10 cellular contexts compared by ENCODE assay signal in genomic region chr10:14330390-14331071, GRCh38. TPM values are rescaled to one million over a fixed set of nuclear protein-coding genes. Genes with fewer than 3 reads are reported as not detected.
A peak's percentile ranks its signal among the peaks of the same experiment; 100 is the strongest.
DNase-seq lines count a peak whose midpoint lies in the region; ATAC-seq and TF ChIP-seq lines count a peak whose summit lies in the region.
"Had no signal": no experiment of that assay in that cellular context is flagged by ENCODE, and none has a peak within 500 bp of the region (broad histone marks: within the 10 kb centered on the region; RNA-seq: fewer than 3 reads in every experiment).

TSS of gene FRMD4A (minus strand) at chr10:14330924.

- H3K27me3 ChIP-seq in HUES6 (ENCODE audit: control insufficient read depth, insufficient read depth, low read length), result peaks cover 2% of the 10 kb centered on the region; the same call in 1 of the 2 replicates
- peaks cover 12 to 68% of the 10 kb centered on the region in 2 donors for H3K27me3 ChIP-seq in left lung
- peaks cover 12% of the 10 kb centered on the region for H3K27me3 ChIP-seq in smooth muscle cell (ENCODE audit: low read depth)
- peaks cover 34 to 90% of the 10 kb centered on the region in 2 experiments for H3K27me3 ChIP-seq in mesenchymal stem cell (ENCODE audit: control insufficient read depth in 1 of 2, insufficient read depth in 1 of 2, low read length in 2 of 2)

- H3K36me3 ChIP-seq in HUES6 (ENCODE audit: control insufficient read depth, insufficient read depth, low read length) (no peaks in the 10 kb centered on the region), left lung (no peaks in the 10 kb centered on the region), smooth muscle cell (ENCODE audit: low read depth) (no peaks in the 10 kb centered on the region), mesenchymal stem cell (ENCODE audit: control insufficient read depth in 1 of 2, insufficient read depth in 2 of 2, low read depth in 1 of 2, low read length in 2 of 2) (no peaks in the 10 kb centered on the region)
- H3K36me3 ChIP-seq: cardiac muscle cell had no signal

- H3K4ac ChIP-seq in mesenchymal stem cell (ENCODE audit: low read depth in 1 of 2, low read length in 2 of 2), result no peak within 1 kb of the TSS

- H2BK12ac ChIP-seq in mesenchymal stem cell (ENCODE audit: low read length in 2 of 2), result no peak within 1 kb of the TSS

- DNase-seq in endothelial cell (ENCODE audit: low spot score) (no peak), left lung (no peak), smooth muscle cell (lab: John Stamatoyannopoulos, UW; ENCODE audit: unreplicated experiment) (no peak), mesenchymal stem cell (no peak), foreskin melanocyte (no peak)
- DNase-seq in activated naive CD4-positive, alpha-beta T cell treated with anti-CD3 and anti-CD28 coated beads, Interleukin-2, amount 50 U/mL, for 72 hours (ENCODE audit: low spot score in 2 of 2), result no peak
- DNase-seq: SW 1271 had no signal

- H3K23ac ChIP-seq in mesenchymal stem cell (ENCODE audit: low read length in 2 of 2), result no peak within 1 kb of the TSS

- no peak within 1 kb of the TSS for H3K18ac ChIP-seq in mesenchymal stem cell (ENCODE audit: low read depth in 1 of 2, low read length in 2 of 2)

- H3F3A ChIP-seq in smooth muscle cell (ENCODE audit: low read depth), result no peaks in the 10 kb centered on the region

- TF ChIP-seq CTCF in endothelial cell (IDR thresholded peaks at IDR 0.05; ENCODE audit: unreplicated experiment) (no peak), left lung (IDR thresholded peaks at IDR 0.05) (no peak), smooth muscle cell (IDR thresholded peaks at IDR 0.05; ENCODE audit: borderline replicate concordance, insufficient read depth, poor library complexity, severe bottlenecking) (no peak)

- H3K27ac ChIP-seq in HUES6 (ENCODE audit: low read depth, low read length), result no peak within 1 kb of the TSS
- no peak within 1 kb of the TSS for H3K27ac ChIP-seq in left lung
- H3K27ac ChIP-seq in smooth muscle cell (ENCODE audit: low read depth), result no peak within 1 kb of the TSS
- H3K27ac ChIP-seq in mesenchymal stem cell (ENCODE audit: low read length, poor library complexity, severe bottlenecking), result no peak within 1 kb of the TSS
- H3K27ac ChIP-seq: cardiac muscle cell had no signal

- H3K4me1 Mint-ChIP-seq in endothelial cell (ENCODE audit: unreplicated experiment), result peaks cover 6% of the 10 kb centered on the region

- H2AFZ ChIP-seq in smooth muscle cell (ENCODE audit: low read depth) (peak within 1 kb of the TSS; percentile 13), mesenchymal stem cell (ENCODE audit: low read depth, low read length) (no peak within 1 kb of the TSS)

- intact Hi-C loops in left lung (cut with DNase I), result no loop called here

- H3K4me2 ChIP-seq in smooth muscle cell (no peak within 1 kb of the TSS), mesenchymal stem cell (ENCODE audit: low read length, poor library complexity, severe bottlenecking) (no peak within 1 kb of the TSS)

- H3K27me3 Mint-ChIP-seq in endothelial cell (ENCODE audit: unreplicated experiment), result peaks cover 2% of the 10 kb centered on the region

- H3K79me1 ChIP-seq in mesenchymal stem cell (replicated peaks; ENCODE audit: low read length, poor library complexity, severe bottlenecking), result no peaks in the 10 kb centered on the region

- no peak within 1 kb of the TSS for H4K91ac ChIP-seq in mesenchymal stem cell (ENCODE audit: low read length)

- no peak within 1 kb of the TSS for H2AK5ac ChIP-seq in mesenchymal stem cell (ENCODE audit: low read length, severe bottlenecking)

- no peak within 1 kb of the TSS for H3K4me3 Mint-ChIP-seq in endothelial cell (ENCODE audit: unreplicated experiment)

- H3K9ac ChIP-seq in HUES6 (ENCODE audit: low read length) (peak within 1 kb of the TSS; percentile 22), smooth muscle cell (ENCODE audit: low read depth) (no peak within 1 kb of the TSS), mesenchymal stem cell (ENCODE audit: low read length) (no peak within 1 kb of the TSS)

- H3K4me3 ChIP-seq in HUES6 (ENCODE audit: low read depth, low read length) (peak within 1 kb of the TSS; percentile 27), left lung (no peak within 1 kb of the TSS), smooth muscle cell (no peak within 1 kb of the TSS), mesenchymal stem cell (ENCODE audit: insufficient read depth in 1 of 2, low read depth in 1 of 2, low read length in 2 of 2) (no peak within 1 kb of the TSS)
- H3K4me3 ChIP-seq: cardiac muscle cell had no signal

- no peak within 1 kb of the TSS for H2BK15ac ChIP-seq in mesenchymal stem cell (ENCODE audit: low read depth, poor library complexity, severe bottlenecking)

- ATAC-seq in left lung (no peak), HG02588 (IDR thresholded peaks at IDR 0.05; ENCODE audit: unreplicated experiment) (no peak)
- ATAC-seq in activated naive CD4-positive, alpha-beta T cell treated with anti-CD3 and anti-CD28 coated beads, Interleukin-2, amount 50 U/mL, for 72 hours, result no peak

- H3K9me3 Mint-ChIP-seq in endothelial cell (ENCODE audit: unreplicated experiment), result no peaks in the 10 kb centered on the region
- no peaks in the 10 kb centered on the region for H3K9me3 Mint-ChIP-seq in activated naive CD4-positive, alpha-beta T cell treated with anti-CD3 and anti-CD28 coated beads, Interleukin-2, amount 50 U/mL, for 72 hours

- no peaks in the 10 kb centered on the region for H3K36me3 Mint-ChIP-seq in endothelial cell (ENCODE audit: low read depth, unreplicated experiment)
- H3K36me3 Mint-ChIP-seq in activated naive CD4-positive, alpha-beta T cell treated with anti-CD3 and anti-CD28 coated beads, Interleukin-2, amount 50 U/mL, for 72 hours, result no peaks in the 10 kb centered on the region

- no peak within 1 kb of the TSS for H3K14ac ChIP-seq in mesenchymal stem cell (ENCODE audit: low read length in 2 of 2)

- no peak within 1 kb of the TSS for H2BK5ac ChIP-seq in mesenchymal stem cell (ENCODE audit: low read depth, low read length, poor library complexity, severe bottlenecking)

- peaks cover 21% of the 10 kb centered on the region for H3K4me1 ChIP-seq in HUES6 (ENCODE audit: control insufficient read depth, insufficient read depth, low read length)
- H3K4me1 ChIP-seq in left lung, result no peaks in the 10 kb centered on the region
- no peaks in the 10 kb centered on the region for H3K4me1 ChIP-seq in smooth muscle cell (ENCODE audit: low read depth)
- H3K4me1 ChIP-seq in mesenchymal stem cell (ENCODE audit: control insufficient read depth, insufficient read depth, low read depth, low read length), result peaks cover 2% of the 10 kb centered on the region

- no peak within 1 kb of the TSS for H4K8ac ChIP-seq in mesenchymal stem cell (ENCODE audit: low read length)

- 51% methylated on average over 13 of the region's 14 CpGs for WGBS in smooth muscle cell (ENCODE audit: low lambda C conversion rate)
- WGBS in mesenchymal stem cell, result 31% methylated on average over 13 of the region's 14 CpGs

- H3K9me3 ChIP-seq in HUES6 (ENCODE audit: control insufficient read depth, insufficient read depth, low read depth, low read length) (no peaks in the 10 kb centered on the region), left lung (no peaks in the 10 kb centered on the region), smooth muscle cell (replicated peaks; ENCODE audit: low read depth) (no peaks in the 10 kb centered on the region), mesenchymal stem cell (ENCODE audit: control insufficient read depth, low read length) (no peaks in the 10 kb centered on the region)

- H4K20me1 ChIP-seq in smooth muscle cell (ENCODE audit: low read depth), result no peaks in the 10 kb centered on the region

- H3K27ac Mint-ChIP-seq in endothelial cell (ENCODE audit: unreplicated experiment), result no peak within 1 kb of the TSS
- no peak within 1 kb of the TSS for H3K27ac Mint-ChIP-seq in activated naive CD4-positive, alpha-beta T cell treated with anti-CD3 and anti-CD28 coated beads, Interleukin-2, amount 50 U/mL, for 72 hours

- H3K79me2 ChIP-seq in smooth muscle cell (ENCODE audit: low read depth), result no peaks in the 10 kb centered on the region

- H2BK120ac ChIP-seq in mesenchymal stem cell (ENCODE audit: low read depth, low read length), result no peak within 1 kb of the TSS

RNA-seq across cellular contexts. Expression of gene FRMD4A, which starts in this region (rescaled TPM):
- total RNA-seq in endothelial cell (ENCODE audit: unreplicated experiment), result 68.9 TPM
- 10 to 100 TPM; 33.9 to 34.5 TPM for total RNA-seq in left lung
- total RNA-seq in smooth muscle cell, result 5.4 and 7.7 TPM in 2 replicates
- polyA plus RNA-seq in smooth muscle cell, result 3.0 and 3.8 TPM in 2 replicates
- 52.0 TPM for polyA plus RNA-seq in mesenchymal stem cell (2013, experiment 1 of 2)
- 47.8 TPM for polyA plus RNA-seq in mesenchymal stem cell (2013, experiment 2 of 2)
- total RNA-seq in activated naive CD4-positive, alpha-beta T cell treated with anti-CD3 and anti-CD28 coated beads, Interleukin-2, amount 50 U/mL, for 72 hours, result under 1 TPM; 0.41 to 0.49 TPM
